12 cellular contexts compared by ENCODE assay signal in genomic region chr12:31868980-31869379, GRCh38.
DNase-seq lines count a peak whose midpoint lies in the region; ATAC-seq, FAIRE-seq and TF ChIP-seq lines count a peak whose summit lies in the region.
"Had no signal": no experiment of that assay in that cellular context is flagged by ENCODE, and none has a peak within 500 bp of the region (broad histone marks: within the 10 kb centered on the region; RNA-seq: fewer than 3 reads in every experiment).

No MANE protein-coding gene starts in this region.

- intact Hi-C loops in MCF 10A (cut with micrococcal nuclease) = no loop called here
- intact Hi-C loops in breast epithelium (cut with DNase I; ENCODE audit: low total_unique reads) = no loop called here

- no peaks in the 10 kb centered on the region for H3K27me3 ChIP-seq in breast epithelium

- H3K36me3 Mint-ChIP-seq in MCF 10A (ENCODE audit: insufficient read depth, unreplicated experiment) = no peaks in the 10 kb centered on the region

- ATAC-seq in HG02610 (IDR thresholded peaks at IDR 0.05; ENCODE audit: unreplicated experiment) (no peak), GM18870 (IDR thresholded peaks at IDR 0.05; ENCODE audit: unreplicated experiment) (no peak)

- no peaks in the 10 kb centered on the region for H3K4me1 ChIP-seq in breast epithelium

- peaks cover 6% of the 10 kb centered on the region for H3K4me1 Mint-ChIP-seq in MCF 10A (ENCODE audit: insufficient read depth, unreplicated experiment)

- no TSS peak for BruUV-seq in MCF 10A (replicated peaks; lab: Mats Ljungman, UMichigan)

- H3K27ac ChIP-seq in breast epithelium = no peak overlapping the region

- H3K4me3 ChIP-seq in breast epithelium (no peak overlapping the region), fibroblast of villous mesenchyme (ENCODE audit: low read depth, low read length) (no peak overlapping the region)
- H3K4me3 ChIP-seq: lung had no signal

- no peaks in the 10 kb centered on the region for H3K36me3 ChIP-seq in breast epithelium

- H3K4me3 Mint-ChIP-seq in MCF 10A (ENCODE audit: unreplicated experiment) = no peak overlapping the region
- H3K4me3 Mint-ChIP-seq: activated CD4-positive, alpha-beta memory T cell treated with anti-CD3 and anti-CD28 coated beads for 36 hours had no signal

- POLR2A ChIA-PET in MCF 10A (lab: Yijun Ruan, JAX) = interaction anchor here (0.7 to 0.8 kb wide), 3 partner anchors 91 to 1133 kb away, joined by 3 to 4 read pairs (median 3); partner anchors contain the start of gene RESF1

- CTCF ChIA-PET in MCF 10A (lab: Yijun Ruan, JAX) = interaction anchor here (0.5 to 0.7 kb wide), 3 partner anchors 68 to 1006 kb away, joined by 3 to 4 read pairs (median 3); no protein-coding TSS in a partner anchor

- TF ChIP-seq CTCF in MCF 10A (IDR thresholded peaks at IDR 0.05; ENCODE audit: unreplicated experiment) = no peak
- no peak for TF ChIP-seq CTCF in breast epithelium (IDR thresholded peaks at IDR 0.05)
- TF ChIP-seq CTCF in fibroblast of villous mesenchyme (IDR thresholded peaks at IDR 0.05; ENCODE audit: insufficient read depth, low read depth, low read length) = no peak

- TF ChIP-seq POLR2A in breast epithelium (IDR thresholded peaks at IDR 0.05) = no peak

- DNase-seq in MCF 10A (ENCODE audit: unreplicated experiment) = peak; percentile 70
- DNase-seq in breast epithelium (ENCODE audit: low spot score in 2 of 2) = no peak
- peak; percentile 94 for DNase-seq in NCI-H748 (lab: John Stamatoyannopoulos, UW; ENCODE audit: unreplicated experiment)
- DNase-seq in fibroblast of villous mesenchyme (ENCODE audit: low read depth) = peak; percentile 62
- peak; percentile 36 for DNase-seq in urothelium cell line (ENCODE audit: low spot score)
- DNase-seq in inferior parietal cortex (ENCODE audit: extremely low spot score) = no peak
- DNase-seq: activated CD4-positive, alpha-beta memory T cell treated with anti-CD3 and anti-CD28 coated beads for 36 hours; AML-193; stimulated activated CD4-positive, alpha-beta T cell treated with anti-CD3 and anti-CD28 coated beads, Interleukin-2, amount 100 ng/mL, for 48 hours had no signal

- peaks cover 5% of the 10 kb centered on the region for H3K9me3 Mint-ChIP-seq in MCF 10A (ENCODE audit: unreplicated experiment)

- peaks cover 0 to 3% of the 10 kb centered on the region in 2 donors for H3K9me3 ChIP-seq in breast epithelium

- H3K27ac Mint-ChIP-seq in MCF 10A (ENCODE audit: low read depth, unreplicated experiment) = no peak overlapping the region
- H3K27ac Mint-ChIP-seq: activated CD4-positive, alpha-beta memory T cell treated with anti-CD3 and anti-CD28 coated beads for 36 hours had no signal

- H3K27me3 Mint-ChIP-seq in MCF 10A (ENCODE audit: insufficient read depth, unreplicated experiment) = no peaks in the 10 kb centered on the region
- H3K27me3 Mint-ChIP-seq: activated CD4-positive, alpha-beta memory T cell treated with anti-CD3 and anti-CD28 coated beads for 36 hours had no signal

- no peak for FAIRE-seq in urothelium cell line (lab: Jason Lieb, UNC)

Comparison
In these comparisons a context has a peak if more than half of its experiments do, and no peak if none do; other contexts are left out.
1. DNase-seq: peak in MCF 10A (single experiment), NCI-H748 (single experiment), fibroblast of villous mesenchyme (single experiment) and urothelium cell line (single experiment); none in breast epithelium (0 of 2) and inferior parietal cortex (single experiment).